Comparison of ENCODE assay signal across 23 cellular contexts in the genomic region with DNA sequence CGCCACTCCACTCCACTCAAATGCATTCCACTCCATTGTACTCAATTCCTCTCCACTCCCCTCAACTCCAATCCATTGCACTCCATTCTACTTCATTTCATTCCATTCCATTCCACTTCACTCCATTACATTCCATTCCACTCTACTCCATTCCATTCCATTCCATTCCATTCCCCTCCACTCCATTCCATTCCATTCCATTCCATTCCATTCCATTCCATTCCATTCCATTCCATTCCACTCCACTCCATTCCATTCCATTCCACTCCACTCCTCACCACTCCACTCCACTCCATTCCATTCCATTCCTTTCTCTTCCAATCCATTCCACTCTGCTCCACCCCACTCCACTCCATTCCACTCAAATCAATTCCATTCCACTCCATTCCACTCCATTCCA.
"Had no signal": no experiment of that assay in that cellular context is flagged by ENCODE, and none has a peak within 500 bp of the region (broad histone marks: within the 10 kb centered on the region; RNA-seq: fewer than 3 reads in every experiment).

No MANE protein-coding gene starts in this region.

- H3K4me3 ChIP-seq: coronary artery, dorsolateral prefrontal cortex, esophagus squamous epithelium, heart right ventricle, prostate gland, sigmoid colon, skin epidermis, suprapubic skin, thyroid gland, vagina had no signal

- H3K4me1 Mint-ChIP-seq: mesothelial cell of epicardium, nephron had no signal

- H3K27ac Mint-ChIP-seq: mesothelial cell of epicardium, nephron, type B pancreatic cell had no signal

- H3K9ac ChIP-seq: parathyroid adenoma had no signal

- H3K36me3 Mint-ChIP-seq: type B pancreatic cell had no signal

- H3K27ac ChIP-seq: coronary artery, dorsolateral prefrontal cortex, epithelial cell of prostate, esophagus squamous epithelium, heart right ventricle, parathyroid adenoma, prostate gland, sigmoid colon, skin epidermis, suprapubic skin, thyroid gland, vagina had no signal

- H3K9me3 ChIP-seq: prostate gland, sigmoid colon, suprapubic skin, thyroid gland, vagina had no signal

- H3K4me3 Mint-ChIP-seq: mesothelial cell of epicardium, nephron, type B pancreatic cell had no signal

- DNase-seq: central memory CD4-positive, alpha-beta T cell; dorsolateral prefrontal cortex; effector memory CD4-positive, alpha-beta T cell; esophagus squamous epithelium; foreskin melanocyte; heart right ventricle; hypothalamus; kidney glomerular epithelial cell; sigmoid colon; stimulated activated CD4-positive, alpha-beta T cell treated with anti-CD3 and anti-CD28 coated beads, Interleukin-2, amount 100 ng/mL, for 24 hours; stimulated activated CD4-positive, alpha-beta T cell treated with anti-CD3 and anti-CD28 coated beads, Interleukin-4, amount 100 ng/mL, for 4 hours; stimulated activated naive CD4-positive, alpha-beta T cell treated with Interleukin-2 at 50 U/mL for 16 hours; thyroid gland had no signal

- H3K4me1 ChIP-seq: esophagus squamous epithelium, heart right ventricle, parathyroid adenoma, prostate gland, sigmoid colon, suprapubic skin, thyroid gland, vagina had no signal

- H3K27me3 Mint-ChIP-seq: type B pancreatic cell had no signal

- H3K27me3 ChIP-seq: dorsolateral prefrontal cortex, esophagus squamous epithelium, heart right ventricle, sigmoid colon, suprapubic skin, thyroid gland, vagina had no signal

- H3K36me3 ChIP-seq: esophagus squamous epithelium, heart right ventricle, prostate gland, sigmoid colon, suprapubic skin, thyroid gland, vagina had no signal

- H2AFZ ChIP-seq: parathyroid adenoma had no signal
